In genomic region chr5:174504266-174504726, GRCh38 we compare ENCODE assay signal across 19 cellular contexts.
DNase-seq lines count a peak whose midpoint lies in the region; ATAC-seq and TF ChIP-seq lines count a peak whose summit lies in the region.
"Had no signal": no experiment of that assay in that cellular context is flagged by ENCODE, and none has a peak within 500 bp of the region (broad histone marks: within the 10 kb centered on the region; RNA-seq: fewer than 3 reads in every experiment).

No MANE protein-coding gene starts in this region.

- TF ChIP-seq CTCF in PC-9 (conservative IDR thresholded peaks at IDR 0.05) (no peak), dorsolateral prefrontal cortex (IDR thresholded peaks at IDR 0.05 in 54 of 56, conservative IDR thresholded peaks at IDR 0.05 in 2 of 56; ENCODE audit: low read depth in 1 of 56, partially characterized antibody in 56 of 56) (no peak), prostate gland (IDR thresholded peaks at IDR 0.05) (no peak)

- no peak overlapping the region for H3K4me3 Mint-ChIP-seq in activated CD4-positive, alpha-beta T cell treated with anti-CD3 and anti-CD28 coated beads for 36 hours
- H3K4me3 Mint-ChIP-seq: activated CD8-positive, alpha-beta T cell treated with anti-CD3 and anti-CD28 coated beads, Interleukin-2, amount 10 ng/mL, durations not matched to agents 7 days and 5 days; activated T-helper 1 cell treated with anti-CD3 and anti-CD28 coated beads, Interleukin-12 subunit alpha, Interleukin-12 subunit beta, Interleukin-2, Interleukin-4 antibody, amounts not matched to agents 30 ng/mL and 10 ng/mL and 1 ng/mL, durations not matched to agents 14 hours and 24 hours and 36 hours; B cell; dendritic cell treated with granulocyte-macrophage colony-stimulating factor and Interleukin-4, amounts not matched to agents 40 ng/mL and 50 ng/mL, for 4 days; H9; nephron progenitor cell had no signal

- H3K4me1 ChIP-seq in PC-9 (replicated peaks; ENCODE audit: insufficient read depth), result peaks cover 9% of the 10 kb centered on the region; the same call in 1 of the 2 replicates
- H3K4me1 ChIP-seq in prostate gland (replicated peaks), result no peaks in the 10 kb centered on the region
- H3K4me1 ChIP-seq: uterus had no signal

- H3K36me3 ChIP-seq in PC-9 (ENCODE audit: low read depth) (no peaks in the 10 kb centered on the region), prostate gland (no peaks in the 10 kb centered on the region)
- H3K36me3 ChIP-seq: SJSA1, uterus had no signal

- H3F3A ChIP-seq in PC-9 (ENCODE audit: insufficient read depth, low read depth), result peaks cover 5% of the 10 kb centered on the region; the same call in 1 of the 2 replicates

- no peaks in the 10 kb centered on the region for H4K20me1 ChIP-seq in PC-9 (ENCODE audit: insufficient read depth)

- H3K9me3 ChIP-seq in PC-9 (ENCODE audit: insufficient read depth, low read depth), result no peaks in the 10 kb centered on the region
- no peaks in the 10 kb centered on the region for H3K9me3 ChIP-seq in prostate gland
- H3K9me3 ChIP-seq: uterus had no signal

- H3K4me3 ChIP-seq in PC-9, result no peak overlapping the region; the same call in 1 of the 2 replicates
- H3K4me3 ChIP-seq in dorsolateral prefrontal cortex, result peak overlapping the region; percentile 19 to 79 (median 53)
- H3K4me3 ChIP-seq in prostate gland, result peak overlapping the region in 1 of 2 donors; percentile 17
- H3K4me3 ChIP-seq: lung, SJSA1, uterus had no signal

- H3K79me2 ChIP-seq in PC-9 (ENCODE audit: low read depth), result no peaks in the 10 kb centered on the region

- peak; percentile 47 for DNase-seq in Daoy (ENCODE audit: low read depth)
- DNase-seq in PC-9, result no peak
- peak in 2 of 10 donors; percentile 28 to 42 for DNase-seq in dorsolateral prefrontal cortex
- DNase-seq in prostate gland (ENCODE audit: low spot score), result no peak
- DNase-seq in activated CD4-positive, alpha-beta T cell treated with anti-CD3 and anti-CD28 coated beads for 36 hours, result no peak
- DNase-seq in AG08395 (ENCODE audit: low spot score), result no peak
- DNase-seq: activated CD8-positive, alpha-beta T cell treated with anti-CD3 and anti-CD28 coated beads, Interleukin-2, amount 10 ng/mL, durations not matched to agents 7 days and 5 days; H9; NCI-H2171 treated with DMSO at 0.1 percent for 48 hours; nephron progenitor cell; stimulated activated CD4-positive, alpha-beta T cell treated with anti-CD3 and anti-CD28 coated beads, Interleukin-4, amount 100 ng/mL, for 4 hours; uterus had no signal

- no peak overlapping the region for H3K27ac ChIP-seq in PC-9
- peak overlapping the region in 58 of 59 donors; percentile 57 to 95 (median 90) for H3K27ac ChIP-seq in dorsolateral prefrontal cortex
- H3K27ac ChIP-seq in prostate gland, result peak overlapping the region; percentile 45 to 68
- H3K27ac ChIP-seq: SJSA1, uterus had no signal

- peaks cover 11% of the 10 kb centered on the region for H3K9me3 Mint-ChIP-seq in activated CD4-positive, alpha-beta T cell treated with anti-CD3 and anti-CD28 coated beads for 36 hours (ENCODE audit: low read depth)

- H3K4me2 ChIP-seq in PC-9, result peak overlapping the region; percentile 47

- no TSS peak for BruUV-seq in PC-9 (replicated peaks; lab: Mats Ljungman, UMichigan)

- no peak for TF ChIP-seq POLR2A in prostate gland (IDR thresholded peaks at IDR 0.05)

- H3K9me2 ChIP-seq in PC-9 (ENCODE audit: insufficient read depth), result no peaks in the 10 kb centered on the region

- H3K36me3 Mint-ChIP-seq in activated CD4-positive, alpha-beta T cell treated with anti-CD3 and anti-CD28 coated beads for 36 hours (ENCODE audit: low read depth), result no peaks in the 10 kb centered on the region

- H3K27me3 ChIP-seq in PC-9 (ENCODE audit: insufficient read depth, low read depth) (0 out of 2 replicates have a peak, but pooled peaks cover under 1% of the 10 kb centered on the region), dorsolateral prefrontal cortex (peaks cover 0 to 2% (median 0%) of the 10 kb centered on the region in 45 donors), prostate gland (replicated peaks; ENCODE audit: insufficient read depth) (no peaks in the 10 kb centered on the region)
- H3K27me3 ChIP-seq: SJSA1, uterus had no signal

- no peak overlapping the region for H3K27ac Mint-ChIP-seq in activated CD4-positive, alpha-beta T cell treated with anti-CD3 and anti-CD28 coated beads for 36 hours
- H3K27ac Mint-ChIP-seq: activated CD8-positive, alpha-beta T cell treated with anti-CD3 and anti-CD28 coated beads, Interleukin-2, amount 10 ng/mL, durations not matched to agents 7 days and 5 days; activated T-helper 1 cell treated with anti-CD3 and anti-CD28 coated beads, Interleukin-12 subunit alpha, Interleukin-12 subunit beta, Interleukin-2, Interleukin-4 antibody, amounts not matched to agents 30 ng/mL and 10 ng/mL and 1 ng/mL, durations not matched to agents 14 hours and 24 hours and 36 hours; B cell; dendritic cell treated with granulocyte-macrophage colony-stimulating factor and Interleukin-4, amounts not matched to agents 40 ng/mL and 50 ng/mL, for 4 days; H9; nephron progenitor cell had no signal

- no peaks in the 10 kb centered on the region for H3K4me1 Mint-ChIP-seq in activated CD4-positive, alpha-beta T cell treated with anti-CD3 and anti-CD28 coated beads for 36 hours
- H3K4me1 Mint-ChIP-seq: B cell, H9 had no signal

- H3K27me3 Mint-ChIP-seq in activated CD4-positive, alpha-beta T cell treated with anti-CD3 and anti-CD28 coated beads for 36 hours, result peaks cover 9% of the 10 kb centered on the region

- CTCF ChIA-PET in PC-9 (lab: Charles Lee), result no interaction called here
- CTCF ChIA-PET in activated CD4-positive, alpha-beta T cell treated with anti-CD3 and anti-CD28 coated beads for 36 hours (lab: Charles Lee), result no interaction called here

- H2AFZ ChIP-seq in PC-9, result no peak overlapping the region

- intact Hi-C loops in PC-9 (cut with micrococcal nuclease; ENCODE audit: unreplicated experiment), result no loop called here
- intact Hi-C loops in dorsolateral prefrontal cortex (cut with DNase I), result loop anchor here in 1 of 2 donors (5.0 kb wide), 1 partner anchor 82 kb away; no protein-coding TSS in a partner anchor
- intact Hi-C loops in prostate gland (cut with DNase I), result no loop called here
- intact Hi-C loops in activated CD4-positive, alpha-beta T cell treated with anti-CD3 and anti-CD28 coated beads for 36 hours (cut with DNase I, micrococcal nuclease), result no loop called here

- no peak for ATAC-seq in HG02763 (IDR thresholded peaks at IDR 0.05; ENCODE audit: unreplicated experiment)
- no peak for ATAC-seq in activated CD4-positive, alpha-beta T cell treated with anti-CD3 and anti-CD28 coated beads for 36 hours
- no peak for ATAC-seq in GM18870 (IDR thresholded peaks at IDR 0.05; ENCODE audit: unreplicated experiment)
- ATAC-seq: activated CD8-positive, alpha-beta T cell treated with anti-CD3 and anti-CD28 coated beads, Interleukin-2, amount 10 ng/mL, durations not matched to agents 7 days and 5 days had no signal

- POLR2A ChIA-PET in PC-9 (lab: Charles Lee; ENCODE audit: unreplicated experiment), result no interaction called here
- POLR2A ChIA-PET in activated CD4-positive, alpha-beta T cell treated with anti-CD3 and anti-CD28 coated beads for 36 hours (lab: Charles Lee), result no interaction called here

- 28% methylated on average over 9 of the region's 9 CpGs for WGBS in prostate gland
